Comparison of ENCODE assay signal across 19 cellular contexts in the genomic region with DNA sequence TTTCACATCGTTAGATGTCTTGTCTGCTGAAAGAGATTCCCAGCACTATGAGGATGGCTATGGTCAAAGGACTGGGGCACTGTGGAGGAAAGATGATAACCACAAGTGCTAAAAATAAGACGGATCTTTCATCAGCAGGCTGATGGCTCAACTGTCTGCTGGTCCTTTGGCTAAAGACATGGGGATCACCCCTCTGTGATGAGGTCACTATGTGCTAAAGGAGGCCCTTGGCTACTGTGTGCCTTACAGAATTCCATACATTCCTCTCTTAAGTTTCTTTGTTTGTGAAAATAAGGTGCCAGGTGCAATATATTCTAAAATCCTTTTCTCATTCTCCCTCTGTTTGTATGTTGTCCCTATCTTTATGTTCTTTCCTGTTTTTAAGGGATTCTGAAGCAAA. TPM values are rescaled to one million over a fixed set of nuclear protein-coding genes. Genes with fewer than 3 reads are reported as not detected.
"Had no signal": no experiment of that assay in that cellular context is flagged by ENCODE, and none has a peak within 500 bp of the region (broad histone marks: within the 10 kb centered on the region; RNA-seq: fewer than 3 reads in every experiment).

No MANE protein-coding gene starts in this region.

- H3K27ac Mint-ChIP-seq: activated naive CD8-positive, alpha-beta T cell treated with anti-CD3 and anti-CD28 coated beads, Interleukin-2, amount 50 U/mL, for 24 hours; activated T-helper 1 cell treated with anti-CD3 and anti-CD28 coated beads, Interleukin-12 subunit alpha, Interleukin-12 subunit beta, Interleukin-2, Interleukin-4 antibody, amounts not matched to agents 30 ng/mL and 10 ng/mL and 1 ng/mL, durations not matched to agents 14 hours and 24 hours and 36 hours; memory B cell; nephron progenitor cell; progenitor cell of endocrine pancreas had no signal

- DNase-seq: activated CD4-positive, alpha-beta T cell treated with anti-CD3 and anti-CD28 coated beads, Interleukin-2, amount 50 U/mL, for 1 hour; activated CD8-positive, alpha-beta memory T cell treated with anti-CD3 and anti-CD28 coated beads for 24 hours; activated naive CD4-positive, alpha-beta T cell treated with Interleukin-2 at 50 U/mL for 16 hours; activated naive CD8-positive, alpha-beta T cell treated with anti-CD3 and anti-CD28 coated beads, Interleukin-2, amount 50 U/mL, for 24 hours; kidney glomerular epithelial cell; left ventricle myocardium superior; nephron progenitor cell; stimulated activated CD4-positive, alpha-beta T cell treated with anti-CD3 and anti-CD28 coated beads, Interleukin-4, amount 100 ng/mL, for 4 hours; stimulated activated CD8-positive, alpha-beta memory T cell treated with anti-CD3 and anti-CD28 coated beads, Interleukin-4, amount 100 ng/mL, for 48 hours; stimulated activated naive CD8-positive, alpha-beta T cell treated with anti-CD3 and anti-CD28 coated beads, Interleukin-15, Interleukin-2, amounts not matched to agents 100 U/mL and 50 U/mL, for 24 hours; T-helper 2 cell; upper lobe of left lung had no signal

- H3K4me1 ChIP-seq: right atrium auricular region, upper lobe of left lung had no signal

- H3K9me3 Mint-ChIP-seq: activated naive CD8-positive, alpha-beta T cell treated with anti-CD3 and anti-CD28 coated beads, Interleukin-2, amount 50 U/mL, for 24 hours; activated T-helper 1 cell treated with anti-CD3 and anti-CD28 coated beads, Interleukin-12 subunit alpha, Interleukin-12 subunit beta, Interleukin-2, Interleukin-4 antibody, amounts not matched to agents 30 ng/mL and 10 ng/mL and 1 ng/mL, durations not matched to agents 14 hours and 24 hours and 36 hours; memory B cell; nephron progenitor cell had no signal

- H3K27me3 Mint-ChIP-seq: progenitor cell of endocrine pancreas had no signal

- H3K27me3 ChIP-seq: cardiac muscle cell, right atrium auricular region, upper lobe of left lung had no signal

- H3K4me3 ChIP-seq: cardiac muscle cell, right atrium auricular region, smooth muscle cell, upper lobe of left lung had no signal

- ATAC-seq: activated CD4-positive, CD25-positive, alpha-beta regulatory T cell treated with anti-CD3 and anti-CD28 coated beads, Interleukin-2, amount 50 U/mL, for 24 hours; activated naive CD8-positive, alpha-beta T cell treated with anti-CD3 and anti-CD28 coated beads, Interleukin-2, amount 50 U/mL, for 24 hours; left ventricle myocardium superior; stimulated activated naive CD8-positive, alpha-beta T cell treated with anti-CD3 and anti-CD28 coated beads, Interleukin-15, Interleukin-2, amounts not matched to agents 100 U/mL and 50 U/mL, for 24 hours had no signal

- H3K36me3 Mint-ChIP-seq: memory B cell had no signal

- H3K4me1 Mint-ChIP-seq: activated naive CD8-positive, alpha-beta T cell treated with anti-CD3 and anti-CD28 coated beads, Interleukin-2, amount 50 U/mL, for 24 hours; memory B cell had no signal

- H3K27ac ChIP-seq: cardiac muscle cell, right atrium auricular region, upper lobe of left lung had no signal

- H3K4me3 Mint-ChIP-seq: activated naive CD8-positive, alpha-beta T cell treated with anti-CD3 and anti-CD28 coated beads, Interleukin-2, amount 50 U/mL, for 24 hours; activated T-helper 1 cell treated with anti-CD3 and anti-CD28 coated beads, Interleukin-12 subunit alpha, Interleukin-12 subunit beta, Interleukin-2, Interleukin-4 antibody, amounts not matched to agents 30 ng/mL and 10 ng/mL and 1 ng/mL, durations not matched to agents 14 hours and 24 hours and 36 hours; memory B cell; nephron progenitor cell had no signal

- H3K9me3 ChIP-seq: right atrium auricular region, upper lobe of left lung had no signal

- H3K36me3 ChIP-seq: cardiac muscle cell, right atrium auricular region, upper lobe of left lung had no signal

- H3K4me2 ChIP-seq: smooth muscle cell had no signal

RNA-seq across cellular contexts. Expression of a gene that starts 39.7 kb away (rescaled TPM):
- total RNA-seq: activated T-helper 1 cell treated with anti-CD3 and anti-CD28 coated beads, Interleukin-12 subunit alpha, Interleukin-12 subunit beta, Interleukin-2, Interleukin-4 antibody, amounts not matched to agents 30 ng/mL and 10 ng/mL and 1 ng/mL, durations not matched to agents 14 hours and 24 hours and 36 hours had no signal
